21 cellular contexts compared by ENCODE assay signal in genomic region chr10:113000454-113000853, GRCh38. TPM values are rescaled to one million over a fixed set of nuclear protein-coding genes. Genes with fewer than 3 reads are reported as not detected.
DNase-seq lines count a peak whose midpoint lies in the region; ATAC-seq and TF ChIP-seq lines count a peak whose summit lies in the region.
"Had no signal": no experiment of that assay in that cellular context is flagged by ENCODE, and none has a peak within 500 bp of the region (broad histone marks: within the 10 kb centered on the region; RNA-seq: fewer than 3 reads in every experiment).

No MANE protein-coding gene starts in this region.

- intact Hi-C loops in aorta (cut with DNase I) = loop anchor here in 1 of 2 donors (10.0 kb wide), 1 partner anchor 46 kb away; the partner anchor contains the start of gene TCF7L2

- DNase-seq in LNCaP clone FGC (ENCODE audit: low read depth) (peak; percentile 8), coronary artery (ENCODE audit: low spot score) (no peak), medulla oblongata (ENCODE audit: extremely low spot score) (peak; percentile 60), NCI-H526 (lab: John Stamatoyannopoulos, UW) (no peak), aorta (no peak), SIG-M5 (lab: John Stamatoyannopoulos, UW) (no peak)
- DNase-seq: activated CD8-positive, alpha-beta memory T cell treated with anti-CD3 and anti-CD28 coated beads, Interleukin-2, amount 10 ng/mL, durations not matched to agents 7 days and 5 days; activated gamma-delta T cell treated with Interleukin-2 at 50 U/mL for 16 hours; dermis blood vessel endothelial cell; erythroblast; glutamatergic neuron; KBM-7; NCI-H1417; NCI-H2227 treated with DMSO at 0.1 percent for 48 hours; NK-92 treated with Interleukin-12 subunit alpha and Interleukin-12 subunit beta, amount 100 ng/mL, for 24 hours; posterior cingulate gyrus; stimulated activated naive CD4-positive, alpha-beta T cell treated with Interleukin-2 at 50 U/mL for 16 hours; T-helper 17 cell had no signal

- ATAC-seq in aorta (ENCODE audit: low FRiP score) (no peak), HG03196 (IDR thresholded peaks at IDR 0.05; ENCODE audit: unreplicated experiment) (no peak)
- ATAC-seq: activated CD8-positive, alpha-beta memory T cell treated with anti-CD3 and anti-CD28 coated beads, Interleukin-2, amount 10 ng/mL, durations not matched to agents 7 days and 5 days; T-helper 17 cell had no signal

- H3K27me3 ChIP-seq in skeletal muscle tissue (ENCODE audit: control insufficient read depth in 3 of 3, insufficient read depth in 3 of 3, low read length in 3 of 3) (no peaks in the 10 kb centered on the region), aorta (ENCODE audit: control insufficient read depth in 1 of 2, insufficient read depth in 2 of 2, low read length in 1 of 2) (no peaks in the 10 kb centered on the region)

- TF ChIP-seq CTCF in LNCaP clone FGC (IDR thresholded peaks at IDR 0.05; ENCODE audit: control insufficient read depth, extremely low read depth, insufficient read depth) (no peak), coronary artery (IDR thresholded peaks at IDR 0.05) (no peak)

- H3K9ac ChIP-seq in skeletal muscle tissue (ENCODE audit: low read depth in 1 of 3, low read length in 3 of 3) = peak overlapping the region in 2 of 3 donors; percentile 51 to 54

- H3K27ac ChIP-seq in coronary artery (peak overlapping the region; percentile 19 to 70), skeletal muscle tissue (ENCODE audit: low read depth, low read length) (peak overlapping the region; percentile 46), aorta (ENCODE audit: low read depth in 1 of 2, low read length in 2 of 2) (peak overlapping the region in 1 of 2 donors; percentile 67)
- H3K27ac ChIP-seq: HL-60 had no signal

- peaks cover 23 to 39% (median 34%) of the 10 kb centered on the region in 3 donors for H3K4me1 ChIP-seq in skeletal muscle tissue (ENCODE audit: control insufficient read depth in 3 of 3, insufficient read depth in 3 of 3, low read length in 3 of 3)
- H3K4me1 ChIP-seq in aorta (ENCODE audit: control insufficient read depth in 1 of 2, insufficient read depth in 2 of 2, low read length in 2 of 2) = peaks cover 4 to 15% of the 10 kb centered on the region in 2 donors

- 13 to 18% methylated on average over 6 of the region's 6 CpGs for WGBS in aorta, 2 donors

- H3K4me3 ChIP-seq in LNCaP clone FGC (ENCODE audit: low read depth, low read length) = no peak overlapping the region
- H3K4me3 ChIP-seq in coronary artery = peak overlapping the region; percentile 9
- H3K4me3 ChIP-seq in skeletal muscle tissue (ENCODE audit: low read length in 3 of 3) = peak overlapping the region; percentile 3 to 49 (median 9)
- no peak overlapping the region for H3K4me3 ChIP-seq in aorta (ENCODE audit: low read length in 2 of 2)

- H3K36me3 ChIP-seq in skeletal muscle tissue (ENCODE audit: control insufficient read depth in 3 of 3, insufficient read depth in 3 of 3, low read length in 3 of 3) = no peaks in the 10 kb centered on the region
- no peaks in the 10 kb centered on the region for H3K36me3 ChIP-seq in aorta (ENCODE audit: control insufficient read depth in 1 of 2, insufficient read depth in 2 of 2, low read length in 1 of 2)

- no peaks in the 10 kb centered on the region for H3K9me3 ChIP-seq in skeletal muscle tissue (ENCODE audit: control insufficient read depth in 3 of 3, low read length in 3 of 3)
- H3K9me3 ChIP-seq in aorta (ENCODE audit: control insufficient read depth, low read length) = no peaks in the 10 kb centered on the region

RNA-seq across cellular contexts. Expression of gene TCF7L2, which starts 50.4 kb away (rescaled TPM):
- 33.9 TPM for total RNA-seq in skeletal muscle tissue
- 10 to 100 TPM; 45.1 to 57.8 TPM for total RNA-seq in aorta
- polyA plus RNA-seq in aorta = 10 to 100 TPM; 14.0 to 24.5 TPM

Comparison
In these comparisons a context has a peak if more than half of its experiments do, and no peak if none do; other contexts are left out.
1. DNase-seq: peak in LNCaP clone FGC (single experiment) and medulla oblongata (single experiment); none in coronary artery (single experiment), NCI-H526 (0 of 2), aorta (0 of 2) and SIG-M5 (single experiment).
2. H3K4me3 ChIP-seq: peak in coronary artery (single experiment) and skeletal muscle tissue (3 of 3); none in LNCaP clone FGC (single experiment) and aorta (0 of 2).